ENCODE assay signal across 9 cellular contexts in the genomic region with DNA sequence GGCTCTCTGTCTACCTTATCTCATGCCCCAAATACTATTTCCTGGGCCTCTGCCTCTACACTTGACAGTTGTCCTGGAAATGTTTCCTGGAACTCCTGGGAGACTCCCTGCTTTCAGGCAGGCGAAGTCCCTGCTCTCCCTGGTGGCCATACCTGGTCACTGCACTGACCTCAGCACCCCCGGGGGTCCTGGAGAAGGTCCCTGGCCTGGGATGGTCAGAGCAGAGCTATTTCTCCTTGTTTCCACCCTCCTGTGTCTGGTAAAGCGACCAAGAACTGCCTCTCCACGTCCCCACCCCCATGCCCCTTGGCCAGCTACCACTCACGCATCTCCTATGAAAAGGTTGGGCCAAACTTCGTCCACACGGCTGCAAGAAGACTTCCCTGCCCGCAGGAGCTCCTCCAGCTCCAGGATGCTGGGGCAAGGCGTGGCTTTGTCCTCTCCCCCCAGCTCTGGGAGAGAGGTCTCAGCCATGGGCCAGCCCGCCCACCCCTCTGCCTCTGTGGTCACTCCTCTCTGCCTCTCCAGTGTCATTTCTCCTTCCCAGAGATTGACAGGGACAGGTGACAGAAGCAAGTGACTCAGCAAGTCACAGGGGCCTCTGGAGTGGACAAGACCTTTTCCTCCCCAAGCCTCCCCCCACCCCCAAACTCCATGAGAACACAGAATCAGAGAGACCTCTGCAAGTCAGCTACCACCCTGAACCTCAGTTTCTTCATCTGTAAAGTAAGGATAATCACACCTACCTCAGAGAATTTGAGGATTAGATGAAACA. TPM values are rescaled to one million over a fixed set of nuclear protein-coding genes. Genes with fewer than 3 reads are reported as not detected.
DNase-seq lines count a peak whose midpoint lies in the region; ATAC-seq, FAIRE-seq and TF ChIP-seq lines count a peak whose summit lies in the region.
"Had no signal": no experiment of that assay in that cellular context is flagged by ENCODE, and none has a peak within 500 bp of the region (broad histone marks: within the 10 kb centered on the region; RNA-seq: fewer than 3 reads in every experiment).

No MANE protein-coding gene starts in this region.

- H3K18ac ChIP-seq in mesenchymal stem cell (ENCODE audit: low read depth in 1 of 2, low read length in 2 of 2) = no peak overlapping the region

- H2AK5ac ChIP-seq in mesenchymal stem cell (ENCODE audit: low read length, severe bottlenecking) = no peak overlapping the region

- H3K27ac ChIP-seq in GM12878 (ENCODE audit: control insufficient read depth, insufficient read depth) = no peak overlapping the region
- no peak overlapping the region for H3K27ac ChIP-seq in mesenchymal stem cell (ENCODE audit: low read length, poor library complexity, severe bottlenecking)

- POLR2A ChIA-PET in GM12878 (lab: Charles Lee) = interaction anchor here (0.6 kb wide), 1 partner anchor 1498 kb away, joined by 3 read pairs; no protein-coding TSS in a partner anchor

- FAIRE-seq in HTR-8/SVneo (lab: Jason Lieb, UNC) (no peak), GM12878 (lab: Jason Lieb, UNC) (no peak)

- peak overlapping the region; percentile 59 for H4K8ac ChIP-seq in mesenchymal stem cell (ENCODE audit: low read length)

- no peaks in the 10 kb centered on the region for H3K9me3 ChIP-seq in GM12878 (replicated peaks; ENCODE audit: control insufficient read depth, insufficient read depth, low read length)
- no peaks in the 10 kb centered on the region for H3K9me3 ChIP-seq in mesenchymal stem cell (ENCODE audit: control insufficient read depth, low read length)

- H3K4me2 ChIP-seq in GM12878 (ENCODE audit: control insufficient read depth, insufficient read depth) (no peak overlapping the region), mesenchymal stem cell (ENCODE audit: low read length, poor library complexity, severe bottlenecking) (no peak overlapping the region)

- H2BK12ac ChIP-seq in mesenchymal stem cell (ENCODE audit: low read length in 2 of 2) = peak overlapping the region; percentile 33 to 54

- H3K14ac ChIP-seq in mesenchymal stem cell (ENCODE audit: low read length in 2 of 2) = no peak overlapping the region

- H3K4me3 ChIP-seq in GM12878 (no peak overlapping the region), mesenchymal stem cell (ENCODE audit: insufficient read depth in 1 of 2, low read depth in 1 of 2, low read length in 2 of 2) (no peak overlapping the region)
- H3K4me3 ChIP-seq: skin epidermis had no signal

- H2AFZ ChIP-seq in GM12878 (ENCODE audit: control insufficient read depth, low read depth, low read length) (no peak overlapping the region), mesenchymal stem cell (ENCODE audit: low read depth, low read length) (no peak overlapping the region)

- peaks cover 24% of the 10 kb centered on the region for H3K79me2 ChIP-seq in GM12878 (ENCODE audit: control insufficient read depth, insufficient read depth, low read length)

- in situ Hi-C loops in GM12878 (cut with MboI) = no loop called here

- BruUV-seq in GM12878 (replicated peaks; lab: Mats Ljungman, UMichigan) = no TSS peak

- RAD21 ChIA-PET in GM12878 (lab: Charles Lee; ENCODE audit: unreplicated experiment) = interaction anchor here (0.6 kb wide), 1 partner anchor 371 kb away, joined by 5 read pairs; no protein-coding TSS in a partner anchor

- peak; percentile 9; the same call in 1 of the 2 replicates for TF ChIP-seq RAD21 in GM12878 (IDR thresholded peaks at IDR 0.05; ENCODE audit: insufficient read depth, low read depth, low read length)

- H3K23ac ChIP-seq in mesenchymal stem cell (ENCODE audit: low read length in 2 of 2) = no peak overlapping the region

- intact Hi-C loops in GM12878 (cut with micrococcal nuclease; ENCODE audit: unreplicated experiment) = loop anchor here (10.0 kb wide), 2 partner anchors 524 to 684 kb away; no protein-coding TSS in a partner anchor

- peaks cover 1% of the 10 kb centered on the region for H3K79me1 ChIP-seq in mesenchymal stem cell (replicated peaks; ENCODE audit: low read length, poor library complexity, severe bottlenecking)

- SMC1A ChIA-PET in GM12878 (lab: Charles Lee; ENCODE audit: uncharacterized antibody, unreplicated experiment) = interaction anchor here (0.7 to 1.5 kb wide), 4 partner anchors 127 to 961 kb away, joined by 3 to 6 read pairs (median 4); a partner anchor contains a TSS

- H2BK120ac ChIP-seq in mesenchymal stem cell (ENCODE audit: low read depth, low read length) = no peak overlapping the region

- DNase-seq in D341Med (ENCODE audit: low spot score) = peak; percentile 55
- peak; percentile 69 for DNase-seq in HTR-8/SVneo (ENCODE audit: insufficient read length, low spot score)
- DNase-seq in GM12878 (ENCODE audit: low read depth, low spot score) = no peak
- DNase-seq in mesenchymal stem cell = peak; percentile 39
- no peak for DNase-seq in NCI-H345 (lab: John Stamatoyannopoulos, UW)
- no peak for DNase-seq in stimulated activated CD4-positive, alpha-beta T cell treated with anti-CD3 and anti-CD28 coated beads, Interleukin-15, amount 100 ng/mL, for 24 hours

- H3K27me3 ChIP-seq in GM12878 (replicated peaks in 1 of 2; ENCODE audit: control insufficient read depth in 2 of 2, insufficient read depth in 2 of 2, low read length in 1 of 2) (no peaks in the 10 kb centered on the region), mesenchymal stem cell (ENCODE audit: control insufficient read depth in 1 of 2, insufficient read depth in 1 of 2, low read length in 2 of 2) (no peaks in the 10 kb centered on the region)

- CTCF ChIA-PET in GM12878 (lab: Yijun Ruan, JAX) = interaction anchor here (1.2 to 3.2 kb wide), 5 partner anchors 8 to 996 kb away, joined by 4 to 13 read pairs (median 5); a partner anchor contains a TSS

- no peaks in the 10 kb centered on the region for H4K20me1 ChIP-seq in GM12878 (ENCODE audit: control insufficient read depth, insufficient read depth)

- H3K9ac ChIP-seq in GM12878 (ENCODE audit: control insufficient read depth, insufficient read depth, low read length) = no peak overlapping the region
- H3K9ac ChIP-seq in mesenchymal stem cell (ENCODE audit: low read length) = no peak overlapping the region

- TF ChIP-seq POLR2A in GM12878 (IDR thresholded peaks at IDR 0.05; ENCODE audit: low read depth, low read length) = no peak

- peaks cover 0 to 5% of the 10 kb centered on the region in 2 experiments; a peak in 1 of 4 replicates for H3K36me3 ChIP-seq in GM12878 (ENCODE audit: control insufficient read depth in 2 of 2, insufficient read depth in 2 of 2, low read length in 1 of 2)
- no peaks in the 10 kb centered on the region for H3K36me3 ChIP-seq in mesenchymal stem cell (ENCODE audit: control insufficient read depth in 1 of 2, insufficient read depth in 2 of 2, low read depth in 1 of 2, low read length in 2 of 2)

- H3K4ac ChIP-seq in mesenchymal stem cell (ENCODE audit: low read depth in 1 of 2, low read length in 2 of 2) = no peak overlapping the region

- no peak overlapping the region for H4K91ac ChIP-seq in mesenchymal stem cell (ENCODE audit: low read length)

- TF ChIP-seq CTCF in GM12878 (IDR thresholded peaks at IDR 0.05 in 2 of 3, conservative IDR thresholded peaks at IDR 0.05 in 1 of 3; ENCODE audit: control insufficient read depth in 2 of 3, extremely low read depth in 1 of 3, insufficient read depth in 1 of 3, low read depth in 3 of 3, low read length in 3 of 3) = peak; percentile 21 to 55 (median 53)

- no peak for ATAC-seq in GM12878
- ATAC-seq in HG03342 (IDR thresholded peaks at IDR 0.05; ENCODE audit: unreplicated experiment) = no peak
- no peak for ATAC-seq in GM18868 (IDR thresholded peaks at IDR 0.05; ENCODE audit: unreplicated experiment)

- H3K4me1 ChIP-seq in GM12878 (ENCODE audit: control insufficient read depth, insufficient read depth, low read length) (peaks cover 19% of the 10 kb centered on the region), mesenchymal stem cell (ENCODE audit: control insufficient read depth, insufficient read depth, low read depth, low read length) (peaks cover 5% of the 10 kb centered on the region)

- H2BK15ac ChIP-seq in mesenchymal stem cell (ENCODE audit: low read depth, poor library complexity, severe bottlenecking) = no peak overlapping the region

- 70% methylated on average over 10 of the region's 10 CpGs for WGBS in GM12878 (ENCODE audit: insufficient coverage, insufficient replicate concordance, low lambda C conversion rate, missing lambda C conversion rate)
- 76% methylated on average over 10 of the region's 10 CpGs for WGBS in mesenchymal stem cell

- no peak for TF ChIP-seq EP300 in GM12878 (IDR thresholded peaks at IDR 0.05; ENCODE audit: borderline replicate concordance in 1 of 2, control insufficient read depth in 1 of 2, low read depth in 2 of 2, low read length in 2 of 2)

- H2BK5ac ChIP-seq in mesenchymal stem cell (ENCODE audit: low read depth, low read length, poor library complexity, severe bottlenecking) = no peak overlapping the region

TF ChIP-seq in GM12878, 131 proteins besides CTCF, POLR2A, EP300 and RAD21:
- TF ChIP-seq SRF (IDR thresholded peaks at IDR 0.05; ENCODE audit: low read depth in 2 of 2, low read length in 2 of 2) (no peak), RBBP5 (conservative IDR thresholded peaks at IDR 0.05) (no peak), HDAC6 (IDR thresholded peaks at IDR 0.05; ENCODE audit: unreplicated experiment) (no peak), MTA2 (IDR thresholded peaks at IDR 0.05; ENCODE audit: low read depth) (no peak)

RNA-seq across cellular contexts. Expression of a gene that starts 2.6 kb away (rescaled TPM):
- total RNA-seq in GM12878 (2013; cell fraction: nucleolus; rRNA removed) = 49.2 and 52.5 TPM in 2 replicates
- total RNA-seq in GM12878 (2014; rRNA removed) (9.4 and 11.9 TPM in 2 replicates), GM12878 (2014; rRNA removed; fragmentation: Illumina TruSeq; extraction: Trizol) (11.4 and 11.7 TPM in 2 replicates), GM12878 (2021) (9.8 and 11.9 TPM in 2 replicates)
- 4.6 TPM for polyA plus RNA-seq in GM12878 (2011; ENCODE audit: low read depth)
- polyA plus RNA-seq in GM12878 (2011; rRNA removed) (26.0 and 32.2 TPM in 2 replicates), GM12878 (2014; fragmentation: Illumina TruSeq; extraction: Trizol) (9.1 and 11.4 TPM in 2 replicates), GM12878 (2014; fragmentation: Nextera tagmentation; extraction: Ambion mirVana) (1 to 10 TPM; 2.8 to 3.5 TPM), GM12878 (2014; rRNA removed) (6.0 and 8.0 TPM in 2 replicates), GM12878 (2016; fragmentation: Nextera tagmentation; extraction: Ambion mirVana) (10 to 100 TPM in 1 of 2 experiments, 1 to 10 TPM in 1; 9.3 to 11.4 TPM)
- 12.2 and 20.6 TPM in 2 replicates for polyA plus RNA-seq in GM12878 (2011; cell fraction: cytosol; rRNA removed)
- polyA plus RNA-seq in GM12878 (2011; cell fraction: nucleus; rRNA removed) = 10.3 and 10.4 TPM in 2 replicates
- polyA plus RNA-seq in GM12878 (2012) = 7.4 and 8.2 TPM in 2 replicates
- 32.2 and 41.7 TPM in 2 replicates for polyA minus RNA-seq in GM12878 (2011; rRNA and poly(A)+ RNA removed)
- 8.0 and 8.6 TPM in 2 replicates for polyA minus RNA-seq in GM12878 (2011; cell fraction: cytosol; rRNA and poly(A)+ RNA removed)
- 8.3 and 10.0 TPM in 2 replicates for polyA minus RNA-seq in GM12878 (2011; cell fraction: nucleus; rRNA and poly(A)+ RNA removed)
- 12.8 TPM for polyA plus RNA-seq in mesenchymal stem cell (2013, experiment 1 of 2)
- polyA plus RNA-seq in mesenchymal stem cell (2013, experiment 2 of 2) = 13.2 TPM

Comparison
In these comparisons a context has a peak if more than half of its experiments do, and no peak if none do; other contexts are left out.
1. DNase-seq: peak in D341Med (single experiment), HTR-8/SVneo (single experiment) and mesenchymal stem cell (single experiment); none in GM12878 (single experiment), NCI-H345 (single experiment) and stimulated activated CD4-positive, alpha-beta T cell treated with anti-CD3 and anti-CD28 coated beads, Interleukin-15, amount 100 ng/mL, for 24 hours (single experiment).